10 cellular contexts compared by ENCODE assay signal in the genomic region with DNA sequence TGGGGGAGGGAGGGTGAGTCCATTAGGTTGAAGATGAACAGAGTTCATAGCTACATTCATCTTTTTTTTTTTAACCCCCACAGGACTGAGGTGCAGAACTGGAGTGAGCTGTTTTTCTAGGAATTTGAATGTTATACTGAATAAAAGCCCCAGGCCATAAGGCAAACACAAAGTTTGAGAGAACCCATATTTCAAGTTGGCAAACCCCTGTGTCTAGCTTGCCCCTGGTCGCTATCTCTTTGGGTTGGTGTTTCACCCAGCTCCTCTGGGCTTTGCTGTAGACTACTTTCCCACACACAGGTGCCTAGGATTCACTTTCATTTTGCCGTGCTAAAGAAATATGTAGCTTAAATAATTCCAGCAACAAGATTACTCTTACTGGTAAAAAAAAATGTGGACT. TPM values are rescaled to one million over a fixed set of nuclear protein-coding genes. Genes with fewer than 3 reads are reported as not detected.
DNase-seq lines count a peak whose midpoint lies in the region; ATAC-seq and TF ChIP-seq lines count a peak whose summit lies in the region.
"Had no signal": no experiment of that assay in that cellular context is flagged by ENCODE, and none has a peak within 500 bp of the region (broad histone marks: within the 10 kb centered on the region; RNA-seq: fewer than 3 reads in every experiment).

No MANE protein-coding gene starts in this region.

- intact Hi-C loops in right lobe of liver (cut with DNase I) = no loop called here

- no peaks in the 10 kb centered on the region for H3K36me3 ChIP-seq in right lobe of liver
- no peaks in the 10 kb centered on the region for H3K36me3 ChIP-seq in brain microvascular endothelial cell (replicated peaks)
- H3K36me3 ChIP-seq in osteoblast (ENCODE audit: insufficient read depth, low read length) = no peaks in the 10 kb centered on the region

- 5% methylated on average over 2 of the region's 2 CpGs for WGBS in right lobe of liver (ENCODE audit: insufficient coverage, low coverage, low lambda C conversion rate, missing lambda C conversion rate)

- in situ Hi-C loops in GM13976 (cut with MboI; ENCODE audit: low sequenced_read_pairs, unreplicated experiment) = no loop called here
- in situ Hi-C loops in brain microvascular endothelial cell (cut with HindIII; ENCODE audit: low pct_ligation_motif_present, low sequenced_read_pairs) = no loop called here

- no peak overlapping the region for H3K4me2 ChIP-seq in osteoblast (ENCODE audit: insufficient read depth, low read length)

- H3K4me1 ChIP-seq in right lobe of liver (peaks cover 0 to 7% (median 3%) of the 10 kb centered on the region in 4 donors), osteoblast (ENCODE audit: insufficient read depth, low read length) (peaks cover under 1% of the 10 kb centered on the region)

- H3K9me3 ChIP-seq in right lobe of liver (no peaks in the 10 kb centered on the region), osteoblast (ENCODE audit: low read depth, low read length) (no peaks in the 10 kb centered on the region)

- no peak overlapping the region for H3K27ac ChIP-seq in right lobe of liver
- H3K27ac ChIP-seq in brain microvascular endothelial cell = no peak overlapping the region
- H3K27ac ChIP-seq in osteoblast (ENCODE audit: low read depth, low read length) = no peak overlapping the region

- peak; percentile 37 for ATAC-seq in GM21528 (IDR thresholded peaks at IDR 0.05; ENCODE audit: low FRiP score, unreplicated experiment)
- peak in 3 of 4 donors; percentile 19 to 42 (median 28) for ATAC-seq in right lobe of liver

- H3K79me2 ChIP-seq in osteoblast (ENCODE audit: insufficient read depth, low read length) = no peaks in the 10 kb centered on the region

- DNase-seq in NCI-H69 (lab: John Stamatoyannopoulos, UW) (peak; percentile 83), right lobe of liver (no peak), GM13976 (ENCODE audit: low spot score) (no peak), NCI-H2171 treated with DMSO at 0.1 percent for 48 hours (lab: John Stamatoyannopoulos, UW) (no peak), brain microvascular endothelial cell (no peak), osteoblast (ENCODE audit: insufficient read length, low spot score, missing footprints) (no peak)
- DNase-seq: activated effector memory CD4-positive, alpha-beta T cell treated with Interleukin-2 at 50 U/mL for 16 hours; effector memory CD4-positive, alpha-beta T cell had no signal

- H3K4me3 ChIP-seq in right lobe of liver (no peak overlapping the region), brain microvascular endothelial cell (ENCODE audit: low read depth, low read length) (no peak overlapping the region), osteoblast (ENCODE audit: insufficient read depth, low read length) (no peak overlapping the region)

- TF ChIP-seq CTCF in GM12872 (IDR thresholded peaks at IDR 0.05; ENCODE audit: insufficient read depth, low read depth, low read length) = 0 out of 3 replicates have a peak, but pooled peaks have one; percentile 7
- TF ChIP-seq CTCF in right lobe of liver (IDR thresholded peaks at IDR 0.05) = no peak
- no peak for TF ChIP-seq CTCF in GM13976 (IDR thresholded peaks at IDR 0.05; ENCODE audit: borderline replicate concordance, control extremely low read depth, extremely low read depth, insufficient read depth, missing control alignments)
- TF ChIP-seq CTCF in brain microvascular endothelial cell (IDR thresholded peaks at IDR 0.05; ENCODE audit: low read depth, low read length, missing control alignments) = no peak
- no peak for TF ChIP-seq CTCF in osteoblast (IDR thresholded peaks at IDR 0.05; ENCODE audit: extremely low read depth, low read depth, low read length)

- H4K20me1 ChIP-seq in osteoblast (ENCODE audit: insufficient read depth, low read length) = no peaks in the 10 kb centered on the region

- no peaks in the 10 kb centered on the region for H3K27me3 ChIP-seq in right lobe of liver
- H3K27me3 ChIP-seq in brain microvascular endothelial cell (replicated peaks) = peaks cover 11% of the 10 kb centered on the region
- H3K27me3 ChIP-seq in osteoblast (ENCODE audit: insufficient read depth, low read length) = peaks cover 3% of the 10 kb centered on the region

- no peak overlapping the region for H2AFZ ChIP-seq in osteoblast (ENCODE audit: low read length)

- no peak for TF ChIP-seq POLR2A in right lobe of liver (IDR thresholded peaks at IDR 0.05)

RNA-seq across cellular contexts. Expression of a gene that starts 5.2 kb away (rescaled TPM):
- total RNA-seq in right lobe of liver (1 to 10 TPM in 1 of 6 experiments, not detected in 5; 1.3 TPM), osteoblast (3.2 and 3.3 TPM in 2 replicates)
